ENCODE assay signal across 2 cellular contexts in the genomic region with DNA sequence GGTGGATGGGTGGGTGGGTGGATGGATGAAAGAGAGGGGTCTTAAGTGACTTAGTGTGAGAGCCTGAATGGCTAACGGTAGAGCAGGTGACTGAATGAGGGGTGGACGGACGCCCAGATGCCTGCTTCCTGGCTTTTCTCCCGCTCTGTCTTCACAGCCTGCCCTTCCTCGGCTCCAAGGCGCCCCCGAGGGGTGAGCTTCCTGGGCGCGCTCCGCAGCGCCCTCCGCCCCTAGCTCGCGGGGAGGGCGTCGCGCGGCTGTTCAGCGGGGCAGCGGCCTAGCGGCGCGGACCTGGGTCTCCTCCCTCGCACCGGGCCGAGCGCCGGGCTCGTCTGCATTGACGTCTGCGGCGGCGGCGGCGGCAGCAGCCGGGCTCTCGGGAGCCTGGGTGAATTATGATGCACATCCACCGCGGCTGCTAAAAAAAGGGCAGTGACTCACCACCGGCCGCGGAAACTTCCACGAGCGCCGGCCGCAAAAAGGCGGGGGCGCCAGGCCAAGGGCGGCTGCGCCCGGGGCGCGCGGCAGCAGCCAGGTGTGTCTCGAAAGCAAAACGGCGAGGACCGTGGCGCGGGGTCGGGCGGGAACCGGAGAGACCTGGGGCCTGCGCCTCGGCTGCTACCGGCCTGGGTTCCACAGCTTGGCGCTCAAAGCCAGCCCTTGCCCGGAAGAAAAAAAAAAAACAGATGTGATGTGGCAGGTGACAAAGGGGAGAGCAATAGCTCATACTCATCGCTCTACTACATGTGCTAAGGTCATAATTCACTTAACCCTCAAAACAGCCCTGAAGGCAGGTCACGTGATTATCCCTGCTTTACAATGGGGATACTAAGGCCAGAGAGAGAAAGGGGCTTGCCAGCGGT.
TF ChIP-seq lines count a peak whose summit lies in the region.

No MANE protein-coding gene starts in this region.

TF ChIP-seq in IMR-90, 13 proteins besides CTCF, POLR2A, EP300 and RAD21:
- TF ChIP-seq MXI1 (IDR thresholded peaks at IDR 0.05; ENCODE audit: borderline replicate concordance, low read depth, low read length) (0 out of 2 replicates have a peak, but pooled peaks have one; percentile 9), SMC3 (IDR thresholded peaks at IDR 0.05; ENCODE audit: low read depth, low read length) (peak; percentile 27; the same call in 1 of the 2 replicates), FOS (IDR thresholded peaks at IDR 0.05; ENCODE audit: low read depth, low read length) (peak; percentile 92), MAZ (IDR thresholded peaks at IDR 0.05; ENCODE audit: borderline replicate concordance, low read depth, low read length) (peak; percentile 79), CEBPB (IDR thresholded peaks at IDR 0.05; ENCODE audit: low read depth, low read length) (no peak), BHLHE40 (IDR thresholded peaks at IDR 0.05; ENCODE audit: low read depth, low read length) (peak; percentile 43; the same call in 1 of the 2 replicates), CHD1 (IDR thresholded peaks at IDR 0.05; ENCODE audit: low read depth, low read length) (no peak; the same call in 1 of the 2 replicates)
- TF ChIP-seq, protein P1, sequence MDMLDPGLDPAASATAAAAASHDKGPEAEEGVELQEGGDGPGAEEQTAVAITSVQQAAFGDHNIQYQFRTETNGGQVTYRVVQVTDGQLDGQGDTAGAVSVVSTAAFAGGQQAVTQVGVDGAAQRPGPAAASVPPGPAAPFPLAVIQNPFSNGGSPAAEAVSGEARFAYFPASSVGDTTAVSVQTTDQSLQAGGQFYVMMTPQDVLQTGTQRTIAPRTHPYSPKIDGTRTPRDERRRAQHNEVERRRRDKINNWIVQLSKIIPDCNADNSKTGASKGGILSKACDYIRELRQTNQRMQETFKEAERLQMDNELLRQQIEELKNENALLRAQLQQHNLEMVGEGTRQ (IDR thresholded peaks at IDR 0.05; ENCODE audit: low read depth, low read length) = peak; percentile 52; the same call in 1 of the 2 replicates
- TF ChIP-seq, protein P2, sequence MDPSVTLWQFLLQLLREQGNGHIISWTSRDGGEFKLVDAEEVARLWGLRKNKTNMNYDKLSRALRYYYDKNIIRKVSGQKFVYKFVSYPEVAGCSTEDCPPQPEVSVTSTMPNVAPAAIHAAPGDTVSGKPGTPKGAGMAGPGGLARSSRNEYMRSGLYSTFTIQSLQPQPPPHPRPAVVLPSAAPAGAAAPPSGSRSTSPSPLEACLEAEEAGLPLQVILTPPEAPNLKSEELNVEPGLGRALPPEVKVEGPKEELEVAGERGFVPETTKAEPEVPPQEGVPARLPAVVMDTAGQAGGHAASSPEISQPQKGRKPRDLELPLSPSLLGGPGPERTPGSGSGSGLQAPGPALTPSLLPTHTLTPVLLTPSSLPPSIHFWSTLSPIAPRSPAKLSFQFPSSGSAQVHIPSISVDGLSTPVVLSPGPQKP (IDR thresholded peaks at IDR 0.05; ENCODE audit: borderline replicate concordance, low read depth, low read length) = no peak

TF ChIP-seq in K562, 482 proteins besides CTCF, POLR2A, EP300 and RAD21 (continues in another document):
- peak; percentile 44 for TF ChIP-seq CCNT2 (IDR thresholded peaks at IDR 0.05; ENCODE audit: borderline replicate concordance, extremely low read depth, insufficient read length, low read depth, low read length)
- TF ChIP-seq, protein P3, sequence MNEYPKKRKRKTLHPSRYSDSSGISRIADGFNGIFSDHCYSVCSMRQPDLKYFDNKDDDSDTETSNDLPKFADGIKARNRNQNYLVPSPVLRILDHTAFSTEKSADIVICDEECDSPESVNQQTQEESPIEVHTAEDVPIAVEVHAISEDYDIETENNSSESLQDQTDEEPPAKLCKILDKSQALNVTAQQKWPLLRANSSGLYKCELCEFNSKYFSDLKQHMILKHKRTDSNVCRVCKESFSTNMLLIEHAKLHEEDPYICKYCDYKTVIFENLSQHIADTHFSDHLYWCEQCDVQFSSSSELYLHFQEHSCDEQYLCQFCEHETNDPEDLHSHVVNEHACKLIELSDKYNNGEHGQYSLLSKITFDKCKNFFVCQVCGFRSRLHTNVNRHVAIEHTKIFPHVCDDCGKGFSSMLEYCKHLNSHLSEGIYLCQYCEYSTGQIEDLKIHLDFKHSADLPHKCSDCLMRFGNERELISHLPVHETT (CRISPR knock-in tag; conservative IDR thresholded peaks at IDR 0.05 in 1 of 2, IDR thresholded peaks at IDR 0.05 in 1 of 2) = peak in 1 of 2 experiments; percentile 94; a peak in 2 of 4 replicates
- TF ChIP-seq RFX1 (IDR thresholded peaks at IDR 0.05) = no peak
- TF ChIP-seq ZNF165 (CRISPR knock-in tag; IDR thresholded peaks at IDR 0.05; ENCODE audit: borderline replicate concordance) = no peak
- peak; percentile 27; the same call in 1 of the 2 replicates for TF ChIP-seq ARID1B (IDR thresholded peaks at IDR 0.05)
- TF ChIP-seq, protein P4, sequence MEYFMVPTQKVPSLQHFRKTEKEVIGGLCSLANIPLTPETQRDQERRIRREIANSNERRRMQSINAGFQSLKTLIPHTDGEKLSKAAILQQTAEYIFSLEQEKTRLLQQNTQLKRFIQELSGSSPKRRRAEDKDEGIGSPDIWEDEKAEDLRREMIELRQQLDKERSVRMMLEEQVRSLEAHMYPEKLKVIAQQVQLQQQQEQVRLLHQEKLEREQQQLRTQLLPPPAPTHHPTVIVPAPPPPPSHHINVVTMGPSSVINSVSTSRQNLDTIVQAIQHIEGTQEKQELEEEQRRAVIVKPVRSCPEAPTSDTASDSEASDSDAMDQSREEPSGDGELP (CRISPR knock-in tag; IDR thresholded peaks at IDR 0.05; ENCODE audit: borderline replicate concordance) = peak; percentile 49; the same call in 1 of the 2 replicates
- TF ChIP-seq, protein P5, sequence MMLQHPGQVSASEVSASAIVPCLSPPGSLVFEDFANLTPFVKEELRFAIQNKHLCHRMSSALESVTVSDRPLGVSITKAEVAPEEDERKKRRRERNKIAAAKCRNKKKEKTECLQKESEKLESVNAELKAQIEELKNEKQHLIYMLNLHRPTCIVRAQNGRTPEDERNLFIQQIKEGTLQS (IDR thresholded peaks at IDR 0.05) = peak; percentile 84
- TF ChIP-seq, protein P5 (CRISPR knock-in tag; conservative IDR thresholded peaks at IDR 0.05) = peak; percentile 53; the same call in 1 of the 2 replicates
- TF ChIP-seq CREB1 (IDR thresholded peaks at IDR 0.05) = peak; percentile 41; the same call in 1 of the 2 replicates
- 0 out of 2 replicates have a peak, but pooled peaks have one; percentile 33 for TF ChIP-seq CREB1 (CRISPR knock-in tag; IDR thresholded peaks at IDR 0.05)
- TF ChIP-seq COPS2 (conservative IDR thresholded peaks at IDR 0.05) = no peak
- no peak for TF ChIP-seq BCOR (IDR thresholded peaks at IDR 0.05)
- no peak for TF ChIP-seq SP2 (IDR thresholded peaks at IDR 0.05; ENCODE audit: extremely low read depth, low read depth, low read length, poor library complexity, severe bottlenecking)
- no peak for TF ChIP-seq PRMT5 (CRISPR knock-in tag; IDR thresholded peaks at IDR 0.05)
- TF ChIP-seq MIER1 (IDR thresholded peaks at IDR 0.05; ENCODE audit: low read depth) = no peak
- TF ChIP-seq, protein P6, sequence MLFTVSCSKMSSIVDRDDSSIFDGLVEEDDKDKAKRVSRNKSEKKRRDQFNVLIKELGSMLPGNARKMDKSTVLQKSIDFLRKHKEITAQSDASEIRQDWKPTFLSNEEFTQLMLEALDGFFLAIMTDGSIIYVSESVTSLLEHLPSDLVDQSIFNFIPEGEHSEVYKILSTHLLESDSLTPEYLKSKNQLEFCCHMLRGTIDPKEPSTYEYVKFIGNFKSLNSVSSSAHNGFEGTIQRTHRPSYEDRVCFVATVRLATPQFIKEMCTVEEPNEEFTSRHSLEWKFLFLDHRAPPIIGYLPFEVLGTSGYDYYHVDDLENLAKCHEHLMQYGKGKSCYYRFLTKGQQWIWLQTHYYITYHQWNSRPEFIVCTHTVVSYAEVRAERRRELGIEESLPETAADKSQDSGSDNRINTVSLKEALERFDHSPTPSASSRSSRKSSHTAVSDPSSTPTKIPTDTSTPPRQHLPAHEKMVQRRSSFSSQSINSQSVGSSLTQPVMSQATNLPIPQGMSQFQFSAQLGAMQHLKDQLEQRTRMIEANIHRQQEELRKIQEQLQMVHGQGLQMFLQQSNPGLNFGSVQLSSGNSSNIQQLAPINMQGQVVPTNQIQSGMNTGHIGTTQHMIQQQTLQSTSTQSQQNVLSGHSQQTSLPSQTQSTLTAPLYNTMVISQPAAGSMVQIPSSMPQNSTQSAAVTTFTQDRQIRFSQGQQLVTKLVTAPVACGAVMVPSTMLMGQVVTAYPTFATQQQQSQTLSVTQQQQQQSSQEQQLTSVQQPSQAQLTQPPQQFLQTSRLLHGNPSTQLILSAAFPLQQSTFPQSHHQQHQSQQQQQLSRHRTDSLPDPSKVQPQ (CRISPR knock-in tag; IDR thresholded peaks at IDR 0.05; ENCODE audit: borderline replicate concordance) = peak; percentile 35; the same call in 1 of the 2 replicates
- TF ChIP-seq SRF (CRISPR knock-in tag; IDR thresholded peaks at IDR 0.05) = 0 out of 4 replicates have a peak, but pooled peaks of 1 of the 2 experiments have one; percentile 15
- TF ChIP-seq JUN (IDR thresholded peaks at IDR 0.05; ENCODE audit: borderline replicate concordance, low read depth, low read length) = peak; percentile 61; the same call in 1 of the 2 replicates
- TF ChIP-seq JUN (CRISPR knock-in tag; IDR thresholded peaks at IDR 0.05; ENCODE audit: borderline replicate concordance) = no peak
- TF ChIP-seq ZNF133 (CRISPR knock-in tag; IDR thresholded peaks at IDR 0.05) = no peak
- peak; percentile 61 for TF ChIP-seq JUNB (CRISPR knock-in tag; conservative IDR thresholded peaks at IDR 0.05)
- peak; percentile 61; the same call in 1 of the 2 replicates for TF ChIP-seq ATF7 (IDR thresholded peaks at IDR 0.05)
- no peak for TF ChIP-seq ZNF551 (CRISPR knock-in tag; IDR thresholded peaks at IDR 0.05)
- no peak for TF ChIP-seq CC2D1A (IDR thresholded peaks at IDR 0.05)
- TF ChIP-seq BRF1 (IDR thresholded peaks at IDR 0.05; ENCODE audit: borderline replicate concordance, extremely low read depth, insufficient read length) = no peak
- TF ChIP-seq, protein P7, sequence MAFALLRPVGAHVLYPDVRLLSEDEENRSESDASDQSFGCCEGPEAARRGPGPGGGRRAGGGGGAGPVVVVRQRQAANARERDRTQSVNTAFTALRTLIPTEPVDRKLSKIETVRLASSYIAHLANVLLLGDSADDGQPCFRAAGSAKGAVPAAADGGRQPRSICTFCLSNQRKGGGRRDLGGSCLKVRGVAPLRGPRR (CRISPR knock-in tag; IDR thresholded peaks at IDR 0.05) = no peak
- TF ChIP-seq, protein P8, sequence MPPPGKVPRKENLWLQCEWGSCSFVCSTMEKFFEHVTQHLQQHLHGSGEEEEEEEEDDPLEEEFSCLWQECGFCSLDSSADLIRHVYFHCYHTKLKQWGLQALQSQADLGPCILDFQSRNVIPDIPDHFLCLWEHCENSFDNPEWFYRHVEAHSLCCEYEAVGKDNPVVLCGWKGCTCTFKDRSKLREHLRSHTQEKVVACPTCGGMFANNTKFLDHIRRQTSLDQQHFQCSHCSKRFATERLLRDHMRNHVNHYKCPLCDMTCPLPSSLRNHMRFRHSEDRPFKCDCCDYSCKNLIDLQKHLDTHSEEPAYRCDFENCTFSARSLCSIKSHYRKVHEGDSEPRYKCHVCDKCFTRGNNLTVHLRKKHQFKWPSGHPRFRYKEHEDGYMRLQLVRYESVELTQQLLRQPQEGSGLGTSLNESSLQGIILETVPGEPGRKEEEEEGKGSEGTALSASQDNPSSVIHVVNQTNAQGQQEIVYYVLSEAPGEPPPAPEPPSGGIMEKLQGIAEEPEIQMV (tag; conservative IDR thresholded peaks at IDR 0.05; ENCODE audit: low read depth) = no peak
- TF ChIP-seq, protein P9, sequence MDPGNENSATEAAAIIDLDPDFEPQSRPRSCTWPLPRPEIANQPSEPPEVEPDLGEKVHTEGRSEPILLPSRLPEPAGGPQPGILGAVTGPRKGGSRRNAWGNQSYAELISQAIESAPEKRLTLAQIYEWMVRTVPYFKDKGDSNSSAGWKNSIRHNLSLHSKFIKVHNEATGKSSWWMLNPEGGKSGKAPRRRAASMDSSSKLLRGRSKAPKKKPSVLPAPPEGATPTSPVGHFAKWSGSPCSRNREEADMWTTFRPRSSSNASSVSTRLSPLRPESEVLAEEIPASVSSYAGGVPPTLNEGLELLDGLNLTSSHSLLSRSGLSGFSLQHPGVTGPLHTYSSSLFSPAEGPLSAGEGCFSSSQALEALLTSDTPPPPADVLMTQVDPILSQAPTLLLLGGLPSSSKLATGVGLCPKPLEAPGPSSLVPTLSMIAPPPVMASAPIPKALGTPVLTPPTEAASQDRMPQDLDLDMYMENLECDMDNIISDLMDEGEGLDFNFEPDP (CRISPR knock-in tag; IDR thresholded peaks at IDR 0.05) = no peak
- TF ChIP-seq NRF1 (conservative IDR thresholded peaks at IDR 0.05 in 1 of 2, IDR thresholded peaks at IDR 0.05 in 1 of 2) = peak; percentile 61 to 70
- TF ChIP-seq, protein P10, sequence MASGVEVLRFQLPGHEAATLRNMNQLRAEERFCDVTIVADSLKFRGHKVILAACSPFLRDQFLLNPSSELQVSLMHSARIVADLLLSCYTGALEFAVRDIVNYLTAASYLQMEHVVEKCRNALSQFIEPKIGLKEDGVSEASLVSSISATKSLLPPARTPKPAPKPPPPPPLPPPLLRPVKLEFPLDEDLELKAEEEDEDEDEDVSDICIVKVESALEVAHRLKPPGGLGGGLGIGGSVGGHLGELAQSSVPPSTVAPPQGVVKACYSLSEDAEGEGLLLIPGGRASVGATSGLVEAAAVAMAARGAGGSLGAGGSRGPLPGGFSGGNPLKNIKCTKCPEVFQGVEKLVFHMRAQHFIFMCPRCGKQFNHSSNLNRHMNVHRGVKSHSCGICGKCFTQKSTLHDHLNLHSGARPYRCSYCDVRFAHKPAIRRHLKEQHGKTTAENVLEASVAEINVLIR (CRISPR knock-in tag; IDR thresholded peaks at IDR 0.05) = peak; percentile 35; the same call in 1 of the 2 replicates
- TF ChIP-seq NFATC3 (IDR thresholded peaks at IDR 0.05) = no peak
- TF ChIP-seq, protein P11, sequence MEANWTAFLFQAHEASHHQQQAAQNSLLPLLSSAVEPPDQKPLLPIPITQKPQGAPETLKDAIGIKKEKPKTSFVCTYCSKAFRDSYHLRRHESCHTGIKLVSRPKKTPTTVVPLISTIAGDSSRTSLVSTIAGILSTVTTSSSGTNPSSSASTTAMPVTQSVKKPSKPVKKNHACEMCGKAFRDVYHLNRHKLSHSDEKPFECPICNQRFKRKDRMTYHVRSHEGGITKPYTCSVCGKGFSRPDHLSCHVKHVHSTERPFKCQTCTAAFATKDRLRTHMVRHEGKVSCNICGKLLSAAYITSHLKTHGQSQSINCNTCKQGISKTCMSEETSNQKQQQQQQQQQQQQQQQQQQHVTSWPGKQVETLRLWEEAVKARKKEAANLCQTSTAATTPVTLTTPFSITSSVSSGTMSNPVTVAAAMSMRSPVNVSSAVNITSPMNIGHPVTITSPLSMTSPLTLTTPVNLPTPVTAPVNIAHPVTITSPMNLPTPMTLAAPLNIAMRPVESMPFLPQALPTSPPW (CRISPR knock-in tag; IDR thresholded peaks at IDR 0.05) = peak; percentile 67
- TF ChIP-seq, protein P12, sequence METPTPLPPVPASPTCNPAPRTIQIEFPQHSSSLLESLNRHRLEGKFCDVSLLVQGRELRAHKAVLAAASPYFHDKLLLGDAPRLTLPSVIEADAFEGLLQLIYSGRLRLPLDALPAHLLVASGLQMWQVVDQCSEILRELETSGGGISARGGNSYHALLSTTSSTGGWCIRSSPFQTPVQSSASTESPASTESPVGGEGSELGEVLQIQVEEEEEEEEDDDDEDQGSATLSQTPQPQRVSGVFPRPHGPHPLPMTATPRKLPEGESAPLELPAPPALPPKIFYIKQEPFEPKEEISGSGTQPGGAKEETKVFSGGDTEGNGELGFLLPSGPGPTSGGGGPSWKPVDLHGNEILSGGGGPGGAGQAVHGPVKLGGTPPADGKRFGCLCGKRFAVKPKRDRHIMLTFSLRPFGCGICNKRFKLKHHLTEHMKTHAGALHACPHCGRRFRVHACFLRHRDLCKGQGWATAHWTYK (CRISPR knock-in tag; IDR thresholded peaks at IDR 0.05) = 0 out of 2 replicates have a peak, but pooled peaks have one; percentile 68
- peak; percentile 89 for TF ChIP-seq L3MBTL2 (IDR thresholded peaks at IDR 0.05)
